ENCODE assay signal across 9 cellular contexts in genomic region chr10:49761789-49762565, GRCh38. TPM values are rescaled to one million over a fixed set of nuclear protein-coding genes. Genes with fewer than 3 reads are reported as not detected.
DNase-seq lines count a peak whose midpoint lies in the region; ATAC-seq lines count a peak whose summit lies in the region.
"Had no signal": no experiment of that assay in that cellular context is flagged by ENCODE, and none has a peak within 500 bp of the region (broad histone marks: within the 10 kb centered on the region; RNA-seq: fewer than 3 reads in every experiment).

Gene OGDHL, minus strand, starts transcription at chr10:49762323. Its CDS starts 3,731 bp downstream, at chr10:49758592.

- intact Hi-C loops in CD4-positive, alpha-beta memory T cell (cut with micrococcal nuclease) = no loop called here
- intact Hi-C loops in sciatic nerve (cut with DNase I) = no loop called here

- H3K4me3 ChIP-seq in CD4-positive, alpha-beta memory T cell (ENCODE audit: low read length in 2 of 2) = no peak within 1 kb of the TSS

- H3K9me3 Mint-ChIP-seq in CD4-positive, alpha-beta memory T cell = peaks cover 0 to 9% (median 3%) of the 10 kb centered on the region in 8 donors

- no peaks in the 10 kb centered on the region for H3K4me1 ChIP-seq in CD4-positive, alpha-beta memory T cell (ENCODE audit: insufficient read depth, low read length)

- H3K27me3 ChIP-seq in CD4-positive, alpha-beta memory T cell (ENCODE audit: insufficient read depth, low read length) = no peaks in the 10 kb centered on the region

- peaks cover 27 to 34% of the 10 kb centered on the region in 2 donors for H3K27me3 Mint-ChIP-seq in CD4-positive, alpha-beta memory T cell

- H3K9me3 ChIP-seq in CD4-positive, alpha-beta memory T cell (ENCODE audit: control insufficient read depth in 1 of 2, low read length in 2 of 2) = peaks cover 0 to 3% of the 10 kb centered on the region in 2 donors

- H3K4me1 Mint-ChIP-seq in CD4-positive, alpha-beta memory T cell = peaks cover 0 to 17% (median 7%) of the 10 kb centered on the region in 4 donors

- no peaks in the 10 kb centered on the region for H3K36me3 Mint-ChIP-seq in CD4-positive, alpha-beta memory T cell

- ATAC-seq in GM19043 (IDR thresholded peaks at IDR 0.05; ENCODE audit: low read depth, unreplicated experiment) (peak; percentile 69), sciatic nerve (peak; percentile 55)

- H3K36me3 ChIP-seq in CD4-positive, alpha-beta memory T cell (ENCODE audit: insufficient read depth, low read length) = no peaks in the 10 kb centered on the region

- peak within 1 kb of the TSS; percentile 31 to 76 (median 64) for H3K4me3 Mint-ChIP-seq in CD4-positive, alpha-beta memory T cell

- CTCF ChIA-PET in CD4-positive, alpha-beta memory T cell (lab: Charles Lee; ENCODE audit: partially characterized antibody) = no interaction called here

- POLR2A ChIA-PET in CD4-positive, alpha-beta memory T cell (lab: Charles Lee; ENCODE audit: partially characterized antibody) = no interaction called here

- peak in 2 of 5 donors; percentile 9 to 19 for DNase-seq in CD4-positive, alpha-beta memory T cell
- DNase-seq in HPDE6-E6E7 (ENCODE audit: extremely low spot score) (peak; percentile 28), RPMI7951 (ENCODE audit: low read depth) (peak; percentile 37), astrocyte of the hippocampus (ENCODE audit: low read depth, low spot score) (peak; percentile 85), hippocampal formation (lab: John Stamatoyannopoulos, UW) (peak; percentile 16 to 46), sciatic nerve (ENCODE audit: low spot score) (no peak), GF-D8 (lab: John Stamatoyannopoulos, UW) (no peak)

- H3K27ac Mint-ChIP-seq in CD4-positive, alpha-beta memory T cell = no peak within 1 kb of the TSS

- no peak within 1 kb of the TSS for H3K27ac ChIP-seq in CD4-positive, alpha-beta memory T cell (ENCODE audit: low read depth, low read length)

RNA-seq across cellular contexts. Expression of gene OGDHL, which starts in this region (rescaled TPM):
- total RNA-seq in CD4-positive, alpha-beta memory T cell = not detected
- not detected for polyA plus RNA-seq in CD4-positive, alpha-beta memory T cell
- not detected in 2 replicates for total RNA-seq in RPMI7951 (2014; rRNA removed; shearing (Covaris generic))
- total RNA-seq in sciatic nerve = not detected
- total RNA-seq: T-helper 1 cell treated with Interleukin-12 subunit alpha and Interleukin-12 subunit beta and Interleukin-4 antibody, amounts not matched to agents 30 ng/mL and 1 ng/mL, for 36 hours had no signal

Comparison
In these comparisons a context has a peak if more than half of its experiments do, and no peak if none do; other contexts are left out.
1. Peak in DNase-seq in RPMI7951; RNA of the gene not detected or under 1 TPM.
2. Peak in ATAC-seq in sciatic nerve; RNA of the gene not detected or under 1 TPM.
3. DNase-seq: peak in HPDE6-E6E7 (single experiment), astrocyte of the hippocampus (single experiment) and hippocampal formation (2 of 2); none in sciatic nerve (single experiment) and GF-D8 (single experiment).